Comparison of ENCODE assay signal across 9 cellular contexts in the genomic region with DNA sequence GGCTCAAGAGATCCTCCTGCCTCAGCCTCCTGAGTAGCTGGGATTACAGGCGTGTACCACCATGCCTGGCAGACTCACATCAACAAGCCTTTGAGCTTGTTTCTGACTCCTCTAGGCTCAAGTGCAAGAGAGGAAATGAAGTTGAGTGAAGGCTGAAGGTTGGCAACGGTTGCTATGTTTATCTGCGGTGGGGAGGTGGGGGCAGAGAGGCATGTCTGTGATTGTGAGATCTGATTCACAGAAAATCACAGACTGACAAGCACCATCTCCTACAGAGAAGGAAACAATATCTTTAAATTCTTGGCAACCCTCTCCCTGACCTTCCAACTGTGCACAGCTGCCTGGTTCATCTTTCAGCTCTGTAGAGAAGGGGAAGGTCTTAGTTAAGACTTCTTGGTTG. TPM values are rescaled to one million over a fixed set of nuclear protein-coding genes. Genes with fewer than 3 reads are reported as not detected.
DNase-seq lines count a peak whose midpoint lies in the region; ATAC-seq and TF ChIP-seq lines count a peak whose summit lies in the region.
"Had no signal": no experiment of that assay in that cellular context is flagged by ENCODE, and none has a peak within 500 bp of the region (broad histone marks: within the 10 kb centered on the region; RNA-seq: fewer than 3 reads in every experiment).

No MANE protein-coding gene starts in this region.

- H3K4me3 Mint-ChIP-seq in activated naive CD8-positive, alpha-beta T cell = peak overlapping the region; percentile 17

- H3K9me3 ChIP-seq in SU-DHL-6 (ENCODE audit: insufficient read depth, low read length) = no peaks in the 10 kb centered on the region
- no peaks in the 10 kb centered on the region for H3K9me3 ChIP-seq in parathyroid adenoma (ENCODE audit: control insufficient read depth, low read length)
- H3K9me3 ChIP-seq in SK-N-SH = no peaks in the 10 kb centered on the region

- H3K36me3 ChIP-seq in SU-DHL-6 (ENCODE audit: low read length) = no peaks in the 10 kb centered on the region
- H3K36me3 ChIP-seq in parathyroid adenoma (ENCODE audit: control insufficient read depth, insufficient read depth, low read length) = no peaks in the 10 kb centered on the region
- H3K36me3 ChIP-seq in SK-N-SH (replicated peaks in 1 of 2; ENCODE audit: control insufficient read depth in 1 of 2, insufficient read depth in 2 of 2, low read length in 1 of 2) = no peaks in the 10 kb centered on the region

- peak overlapping the region; percentile 54 for H2AFZ ChIP-seq in SU-DHL-6 (ENCODE audit: low read depth, low read length, severe bottlenecking)
- peak overlapping the region; percentile 18 for H2AFZ ChIP-seq in parathyroid adenoma
- no peak overlapping the region for H2AFZ ChIP-seq in SK-N-SH (ENCODE audit: low read depth)

- H3K27me3 ChIP-seq in SU-DHL-6 (ENCODE audit: low read length) (no peaks in the 10 kb centered on the region), parathyroid adenoma (ENCODE audit: control insufficient read depth, insufficient read depth, low read length) (no peaks in the 10 kb centered on the region), SK-N-SH (ENCODE audit: insufficient read depth) (no peaks in the 10 kb centered on the region), dorsolateral prefrontal cortex (no peaks in the 10 kb centered on the region)

- peak overlapping the region; percentile 57 for H3K4me2 ChIP-seq in SU-DHL-6 (ENCODE audit: low read depth, low read length, poor library complexity, severe bottlenecking)
- H3K4me2 ChIP-seq in parathyroid adenoma (ENCODE audit: low read length) = no peak overlapping the region
- no peak overlapping the region for H3K4me2 ChIP-seq in SK-N-SH

- ATAC-seq in GM19035 (IDR thresholded peaks at IDR 0.05; ENCODE audit: unreplicated experiment) (peak; percentile 77), HG03103 (IDR thresholded peaks at IDR 0.05; ENCODE audit: low read depth, unreplicated experiment) (peak; percentile 66)

- peaks cover 3% of the 10 kb centered on the region; the same call in 1 of the 2 replicates for H3F3A ChIP-seq in SU-DHL-6 (ENCODE audit: insufficient read depth)
- H3F3A ChIP-seq in SK-N-SH (replicated peaks; ENCODE audit: insufficient read depth) = no peaks in the 10 kb centered on the region

- H3K4me1 Mint-ChIP-seq in activated naive CD8-positive, alpha-beta T cell (ENCODE audit: low read depth) = peaks cover 43% of the 10 kb centered on the region

- intact Hi-C loops in dorsolateral prefrontal cortex (cut with DNase I) = no loop called here

- CTCF ChIA-PET in SK-N-SH (lab: Yijun Ruan, JAX) = interaction anchor here (0.9 kb wide), 1 partner anchor 54 kb away, joined by 3 read pairs; no protein-coding TSS in a partner anchor

- 69% methylated on average over 3 of the region's 3 CpGs for WGBS in SK-N-SH (ENCODE audit: low lambda C conversion rate)

- no peak for TF ChIP-seq EP300 in SK-N-SH (IDR thresholded peaks at IDR 0.05; ENCODE audit: borderline replicate concordance in 1 of 2, low read depth in 1 of 2, low read length in 1 of 2)

- H3K4me3 ChIP-seq in SU-DHL-6 (ENCODE audit: insufficient read depth, low read length, poor library complexity, severe bottlenecking) = no peak overlapping the region
- H3K4me3 ChIP-seq in parathyroid adenoma (ENCODE audit: low read depth, low read length) = no peak overlapping the region
- no peak overlapping the region for H3K4me3 ChIP-seq in SK-N-SH (ENCODE audit: low read depth in 2 of 2, low read length in 1 of 2)
- no peak overlapping the region for H3K4me3 ChIP-seq in dorsolateral prefrontal cortex

- no peaks in the 10 kb centered on the region for H3K36me3 Mint-ChIP-seq in activated naive CD8-positive, alpha-beta T cell

- H3K9ac ChIP-seq in SU-DHL-6 (ENCODE audit: low read length) = peak overlapping the region; percentile 27; the same call in 1 of the 2 replicates
- H3K9ac ChIP-seq in parathyroid adenoma = no peak overlapping the region
- H3K9ac ChIP-seq in SK-N-SH = no peak overlapping the region

- H4K20me1 ChIP-seq in SU-DHL-6 (ENCODE audit: low read depth, low read length) = no peaks in the 10 kb centered on the region
- H4K20me1 ChIP-seq in SK-N-SH (ENCODE audit: insufficient read depth) = no peaks in the 10 kb centered on the region

- H3K27ac ChIP-seq in SU-DHL-6 (ENCODE audit: low read depth, low read length) (peak overlapping the region; percentile 80), parathyroid adenoma (no peak overlapping the region), SK-N-SH (ENCODE audit: low read depth in 2 of 2, low read length in 1 of 2) (no peak overlapping the region), dorsolateral prefrontal cortex (peak overlapping the region in 1 of 59 donors; percentile 1)
- H3K27ac ChIP-seq: VCaP had no signal

- no peak for TF ChIP-seq RAD21 in SK-N-SH (IDR thresholded peaks at IDR 0.05; ENCODE audit: low read length)

- no peaks in the 10 kb centered on the region for H3K27me3 Mint-ChIP-seq in activated naive CD8-positive, alpha-beta T cell

- peak overlapping the region; percentile 81 for H3K27ac Mint-ChIP-seq in activated naive CD8-positive, alpha-beta T cell

- DNase-seq in superior temporal gyrus (ENCODE audit: extremely low spot score) (no peak), SK-N-SH (no peak), dorsolateral prefrontal cortex (no peak)

- H3K79me2 ChIP-seq in SU-DHL-6 (ENCODE audit: insufficient read depth, low read length) (no peaks in the 10 kb centered on the region), parathyroid adenoma (no peaks in the 10 kb centered on the region), SK-N-SH (ENCODE audit: insufficient read depth) (no peaks in the 10 kb centered on the region)

- H3K4me1 ChIP-seq in parathyroid adenoma (no peaks in the 10 kb centered on the region), SK-N-SH (ENCODE audit: control insufficient read depth in 1 of 2, insufficient read depth in 2 of 2, low read depth in 1 of 2, low read length in 1 of 2) (no peaks in the 10 kb centered on the region)

- POLR2A ChIA-PET in SK-N-SH (lab: Yijun Ruan, JAX) = no interaction called here

- no peak for TF ChIP-seq CTCF in SU-DHL-6 (IDR thresholded peaks at IDR 0.05; ENCODE audit: insufficient read depth, low read length, poor library complexity, severe bottlenecking)
- no peak for TF ChIP-seq CTCF in parathyroid adenoma (IDR thresholded peaks at IDR 0.05)
- no peak for TF ChIP-seq CTCF in SK-N-SH (IDR thresholded peaks at IDR 0.05)
- TF ChIP-seq CTCF in dorsolateral prefrontal cortex (IDR thresholded peaks at IDR 0.05 in 54 of 56, conservative IDR thresholded peaks at IDR 0.05 in 2 of 56; ENCODE audit: low read depth in 1 of 56, partially characterized antibody in 56 of 56) = no peak

- no peaks in the 10 kb centered on the region for H3K9me3 Mint-ChIP-seq in activated naive CD8-positive, alpha-beta T cell (ENCODE audit: low read depth)

- H3K9me2 ChIP-seq in SU-DHL-6 (replicated peaks; ENCODE audit: insufficient read depth, low read length) (no peaks in the 10 kb centered on the region), SK-N-SH (no peaks in the 10 kb centered on the region)

TF ChIP-seq in SK-N-SH, 30 proteins besides CTCF, POLR2A, EP300 and RAD21 (continues in another document):
- TF ChIP-seq FOXJ3 (CRISPR knock-in tag; IDR thresholded peaks at IDR 0.05) = no peak
- TF ChIP-seq, protein P1, sequence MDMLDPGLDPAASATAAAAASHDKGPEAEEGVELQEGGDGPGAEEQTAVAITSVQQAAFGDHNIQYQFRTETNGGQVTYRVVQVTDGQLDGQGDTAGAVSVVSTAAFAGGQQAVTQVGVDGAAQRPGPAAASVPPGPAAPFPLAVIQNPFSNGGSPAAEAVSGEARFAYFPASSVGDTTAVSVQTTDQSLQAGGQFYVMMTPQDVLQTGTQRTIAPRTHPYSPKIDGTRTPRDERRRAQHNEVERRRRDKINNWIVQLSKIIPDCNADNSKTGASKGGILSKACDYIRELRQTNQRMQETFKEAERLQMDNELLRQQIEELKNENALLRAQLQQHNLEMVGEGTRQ (IDR thresholded peaks at IDR 0.05; ENCODE audit: borderline replicate concordance, low read depth, low read length) = no peak
- TF ChIP-seq TCF12 (IDR thresholded peaks at IDR 0.05) = no peak
- no peak for TF ChIP-seq GATA2 (CRISPR knock-in tag; IDR thresholded peaks at IDR 0.05)
- TF ChIP-seq EZH2phosphoT487 (IDR thresholded peaks at IDR 0.05; ENCODE audit: borderline replicate concordance, low read depth) = no peak
- TF ChIP-seq SIN3A (IDR thresholded peaks at IDR 0.05; ENCODE audit: borderline replicate concordance, low read depth, low read length) = no peak
- TF ChIP-seq, protein P2, sequence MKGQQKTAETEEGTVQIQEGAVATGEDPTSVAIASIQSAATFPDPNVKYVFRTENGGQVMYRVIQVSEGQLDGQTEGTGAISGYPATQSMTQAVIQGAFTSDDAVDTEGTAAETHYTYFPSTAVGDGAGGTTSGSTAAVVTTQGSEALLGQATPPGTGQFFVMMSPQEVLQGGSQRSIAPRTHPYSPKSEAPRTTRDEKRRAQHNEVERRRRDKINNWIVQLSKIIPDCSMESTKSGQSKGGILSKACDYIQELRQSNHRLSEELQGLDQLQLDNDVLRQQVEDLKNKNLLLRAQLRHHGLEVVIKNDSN (IDR thresholded peaks at IDR 0.05; ENCODE audit: borderline replicate concordance, low read depth) = no peak
- no peak for TF ChIP-seq NRF1 (IDR thresholded peaks at IDR 0.05; ENCODE audit: low read depth, low read length)
- no peak for TF ChIP-seq NFIC (IDR thresholded peaks at IDR 0.05; ENCODE audit: borderline replicate concordance)
- no peak for TF ChIP-seq GABPA (IDR thresholded peaks at IDR 0.05; ENCODE audit: low read depth)
- TF ChIP-seq RXRA (IDR thresholded peaks at IDR 0.05; ENCODE audit: borderline replicate concordance, low read depth) = no peak
- TF ChIP-seq, protein P3, sequence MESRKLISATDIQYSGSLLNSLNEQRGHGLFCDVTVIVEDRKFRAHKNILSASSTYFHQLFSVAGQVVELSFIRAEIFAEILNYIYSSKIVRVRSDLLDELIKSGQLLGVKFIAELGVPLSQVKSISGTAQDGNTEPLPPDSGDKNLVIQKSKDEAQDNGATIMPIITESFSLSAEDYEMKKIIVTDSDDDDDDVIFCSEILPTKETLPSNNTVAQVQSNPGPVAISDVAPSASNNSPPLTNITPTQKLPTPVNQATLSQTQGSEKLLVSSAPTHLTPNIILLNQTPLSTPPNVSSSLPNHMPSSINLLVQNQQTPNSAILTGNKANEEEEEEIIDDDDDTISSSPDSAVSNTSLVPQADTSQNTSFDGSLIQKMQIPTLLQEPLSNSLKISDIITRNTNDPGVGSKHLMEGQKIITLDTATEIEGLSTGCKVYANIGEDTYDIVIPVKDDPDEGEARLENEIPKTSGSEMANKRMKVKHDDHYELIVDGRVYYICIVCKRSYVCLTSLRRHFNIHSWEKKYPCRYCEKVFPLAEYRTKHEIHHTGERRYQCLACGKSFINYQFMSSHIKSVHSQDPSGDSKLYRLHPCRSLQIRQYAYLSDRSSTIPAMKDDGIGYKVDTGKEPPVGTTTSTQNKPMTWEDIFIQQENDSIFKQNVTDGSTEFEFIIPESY (IDR thresholded peaks at IDR 0.05; ENCODE audit: borderline replicate concordance, low read depth) = no peak

RNA-seq across cellular contexts. Expression of a gene that starts 22.1 kb away (rescaled TPM):
- polyA plus RNA-seq in SK-N-SH (2012; rRNA removed) = 0.07 TPM in 1 of 2 replicates, not detected in the other
- polyA plus RNA-seq in SK-N-SH (2012; cell fraction: cytosol; rRNA removed) = 0.09 and 0.13 TPM in 2 replicates
- polyA plus RNA-seq in SK-N-SH (2012; cell fraction: nucleus; rRNA removed) = not detected in 2 replicates
- total RNA-seq in dorsolateral prefrontal cortex = 10 to 100 TPM in 88 of 120 experiments, 1 to 10 TPM in 32; 1.6 to 80.0 (median 16.4) TPM
